ENCODE assay signal across 8 cellular contexts in the genomic region with DNA sequence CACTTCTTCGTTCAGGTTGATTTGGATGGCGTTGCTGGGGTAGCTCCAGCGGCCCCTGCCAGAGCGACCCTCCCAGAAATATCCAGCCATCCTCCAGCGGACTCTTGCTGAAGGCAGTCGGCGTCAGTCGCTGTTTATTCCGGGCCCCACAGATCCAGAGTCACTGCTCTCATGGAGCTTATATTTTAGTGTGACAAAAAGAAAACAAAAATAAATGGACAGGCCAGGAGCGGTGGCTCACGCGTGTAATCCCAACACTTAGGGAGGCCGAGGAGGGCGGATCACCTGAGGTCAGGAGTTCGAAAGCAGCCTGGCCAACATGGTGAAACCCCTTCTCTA. TPM values are rescaled to one million over a fixed set of nuclear protein-coding genes. Genes with fewer than 3 reads are reported as not detected.
A peak's percentile ranks its signal among the peaks of the same experiment; 100 is the strongest.
DNase-seq lines count a peak whose midpoint lies in the region; ATAC-seq lines count a peak whose summit lies in the region.

No MANE protein-coding gene starts in this region.

- H3K36me3 ChIP-seq in iPS-20b (ENCODE audit: insufficient read depth, low read depth, low read length) (peaks cover 19% of the 10 kb centered on the region), stomach smooth muscle (ENCODE audit: control insufficient read depth in 2 of 2, insufficient read depth in 2 of 2, low read length in 2 of 2) (peaks cover 4 to 7% of the 10 kb centered on the region in 2 donors)

- peak overlapping the region; percentile 86 for H3K4me3 ChIP-seq in iPS-20b (ENCODE audit: low read length)
- peak overlapping the region; percentile 98 for H3K4me3 ChIP-seq in stomach smooth muscle (ENCODE audit: low read length in 2 of 2)

- H3K27ac ChIP-seq in iPS-20b (ENCODE audit: low read length): peak overlapping the region; percentile 44
- peak overlapping the region; percentile 88 for H3K27ac ChIP-seq in stomach smooth muscle (ENCODE audit: low read length)

- H3K4me1 ChIP-seq in iPS-20b (ENCODE audit: insufficient read depth, low read length) (no peaks in the 10 kb centered on the region), stomach smooth muscle (ENCODE audit: control insufficient read depth, insufficient read depth, low read length) (peaks cover 14% of the 10 kb centered on the region)

- DNase-seq in activated naive CD8-positive, alpha-beta T cell treated with anti-CD3 and anti-CD28 coated beads for 36 hours: no peak
- DNase-seq in NCI-H2029 (lab: John Stamatoyannopoulos, UW): no peak

- peaks cover 3% of the 10 kb centered on the region for H3K36me3 Mint-ChIP-seq in activated naive CD8-positive, alpha-beta T cell treated with anti-CD3 and anti-CD28 coated beads for 36 hours

- no peaks in the 10 kb centered on the region for H3K9me3 Mint-ChIP-seq in activated naive CD8-positive, alpha-beta T cell treated with anti-CD3 and anti-CD28 coated beads for 36 hours

- ATAC-seq in HG03342 (IDR thresholded peaks at IDR 0.05; ENCODE audit: unreplicated experiment) (peak; percentile 9), HG03135 (IDR thresholded peaks at IDR 0.05; ENCODE audit: unreplicated experiment) (no peak), HG02623 (IDR thresholded peaks at IDR 0.05; ENCODE audit: unreplicated experiment) (no peak), GM21526 (IDR thresholded peaks at IDR 0.05; ENCODE audit: low FRiP score, unreplicated experiment) (no peak)

- H3K27me3 ChIP-seq in iPS-20b (ENCODE audit: insufficient read depth, low read length) (no peaks in the 10 kb centered on the region), stomach smooth muscle (ENCODE audit: control insufficient read depth in 1 of 2, insufficient read depth in 2 of 2, low read length in 2 of 2) (no peaks in the 10 kb centered on the region)

- H3K27ac Mint-ChIP-seq in activated naive CD8-positive, alpha-beta T cell treated with anti-CD3 and anti-CD28 coated beads for 36 hours: peak overlapping the region; percentile 92

- H3K4me1 Mint-ChIP-seq in activated naive CD8-positive, alpha-beta T cell treated with anti-CD3 and anti-CD28 coated beads for 36 hours: peaks cover 6% of the 10 kb centered on the region

- peaks cover 1% of the 10 kb centered on the region for H3K27me3 Mint-ChIP-seq in activated naive CD8-positive, alpha-beta T cell treated with anti-CD3 and anti-CD28 coated beads for 36 hours

- H3K4me3 Mint-ChIP-seq in activated naive CD8-positive, alpha-beta T cell treated with anti-CD3 and anti-CD28 coated beads for 36 hours: peak overlapping the region; percentile 99

- H3K9ac ChIP-seq in iPS-20b (ENCODE audit: low read depth, low read length) (peak overlapping the region; percentile 94), stomach smooth muscle (ENCODE audit: low read length in 2 of 2) (peak overlapping the region; percentile 87 to 89)

- H3K9me3 ChIP-seq in iPS-20b (ENCODE audit: insufficient read depth, low read depth, low read length) (no peaks in the 10 kb centered on the region), stomach smooth muscle (ENCODE audit: control insufficient read depth in 2 of 2, low read length in 2 of 2) (no peaks in the 10 kb centered on the region)

RNA-seq across cellular contexts. Expression of gene CFAP298, which starts 0.8 kb away (rescaled TPM):
- 10 to 100 TPM; 47.2 to 48.5 TPM for total RNA-seq in activated naive CD8-positive, alpha-beta T cell treated with anti-CD3 and anti-CD28 coated beads for 36 hours

RNA-seq across cellular contexts. Expression of gene TCP10L, which starts 27.6 kb away (rescaled TPM):
- total RNA-seq in activated naive CD8-positive, alpha-beta T cell treated with anti-CD3 and anti-CD28 coated beads for 36 hours: under 1 TPM; 0.48 to 0.52 TPM
